Comparison of ENCODE assay signal across 13 cellular contexts in genomic region chr4:17142232-17142711, GRCh38.
DNase-seq lines count a peak whose midpoint lies in the region; ATAC-seq and TF ChIP-seq lines count a peak whose summit lies in the region.
"Had no signal": no experiment of that assay in that cellular context is flagged by ENCODE, and none has a peak within 500 bp of the region (broad histone marks: within the 10 kb centered on the region; RNA-seq: fewer than 3 reads in every experiment).

No MANE protein-coding gene starts in this region.

- no peaks in the 10 kb centered on the region for H3K36me3 ChIP-seq in aorta (ENCODE audit: control insufficient read depth in 1 of 2, insufficient read depth in 2 of 2, low read length in 1 of 2)

- no peaks in the 10 kb centered on the region for H3K4me1 ChIP-seq in aorta (ENCODE audit: control insufficient read depth in 1 of 2, insufficient read depth in 2 of 2, low read length in 2 of 2)

- no peak overlapping the region for H3K4me3 Mint-ChIP-seq in activated naive CD8-positive, alpha-beta T cell treated with anti-CD3 and anti-CD28 coated beads, Interleukin-2, amount 50 U/mL, for 24 hours
- no peak overlapping the region for H3K4me3 Mint-ChIP-seq in activated naive CD8-positive, alpha-beta T cell treated with anti-CD3 and anti-CD28 coated beads for 36 hours
- H3K4me3 Mint-ChIP-seq: activated CD4-positive, alpha-beta T cell treated with anti-CD3 and anti-CD28 coated beads, Interleukin-2, amount 10 ng/mL, durations not matched to agents 7 days and 5 days; IgD-negative memory B cell had no signal

- no peak for DNase-seq in activated naive CD8-positive, alpha-beta T cell treated with anti-CD3 and anti-CD28 coated beads, Interleukin-2, amount 50 U/mL, for 24 hours
- DNase-seq in activated naive CD8-positive, alpha-beta T cell treated with anti-CD3 and anti-CD28 coated beads for 36 hours: no peak
- DNase-seq in SKM-1 treated with dmso at 0.1 percent for 144 hours (lab: John Stamatoyannopoulos, UW; ENCODE audit: unreplicated experiment) (peak; percentile 95), foreskin fibroblast (peak; percentile 94 to 95), aorta (no peak), HuH-7 (ENCODE audit: low spot score) (no peak), retina (no peak)
- DNase-seq in activated CD4-positive, CD25-positive, alpha-beta regulatory T cell (lab: John Stamatoyannopoulos, UW): no peak
- DNase-seq: activated CD4-positive, alpha-beta T cell treated with anti-CD3 and anti-CD28 coated beads, Interleukin-2, amount 10 ng/mL, durations not matched to agents 7 days and 5 days; activated effector memory CD4-positive, alpha-beta T cell treated with anti-CD3 and anti-CD28 coated beads, Interleukin-2, amount 50 U/mL, for 16 hours had no signal

- no peaks in the 10 kb centered on the region for H3K9me3 ChIP-seq in aorta (ENCODE audit: control insufficient read depth, low read length)

- H3K4me3 ChIP-seq in foreskin fibroblast (ENCODE audit: low read depth in 1 of 2, low read length in 2 of 2) (no peak overlapping the region), aorta (ENCODE audit: low read length in 2 of 2) (no peak overlapping the region)
- H3K4me3 ChIP-seq: dorsolateral prefrontal cortex, SK-N-MC had no signal

- no peak for TF ChIP-seq CTCF in foreskin fibroblast (IDR thresholded peaks at IDR 0.05; ENCODE audit: low read depth, low read length)

- no peak overlapping the region for H3K27ac Mint-ChIP-seq in activated naive CD8-positive, alpha-beta T cell treated with anti-CD3 and anti-CD28 coated beads, Interleukin-2, amount 50 U/mL, for 24 hours
- no peak overlapping the region for H3K27ac Mint-ChIP-seq in activated naive CD8-positive, alpha-beta T cell treated with anti-CD3 and anti-CD28 coated beads for 36 hours
- H3K27ac Mint-ChIP-seq: activated CD4-positive, alpha-beta T cell treated with anti-CD3 and anti-CD28 coated beads, Interleukin-2, amount 10 ng/mL, durations not matched to agents 7 days and 5 days had no signal

- no peaks in the 10 kb centered on the region for H3K27me3 ChIP-seq in aorta (ENCODE audit: control insufficient read depth in 1 of 2, insufficient read depth in 2 of 2, low read length in 1 of 2)
- H3K27me3 ChIP-seq: dorsolateral prefrontal cortex had no signal

- H3K36me3 Mint-ChIP-seq in activated naive CD8-positive, alpha-beta T cell treated with anti-CD3 and anti-CD28 coated beads, Interleukin-2, amount 50 U/mL, for 24 hours (ENCODE audit: low read depth): no peaks in the 10 kb centered on the region
- no peaks in the 10 kb centered on the region for H3K36me3 Mint-ChIP-seq in activated naive CD8-positive, alpha-beta T cell treated with anti-CD3 and anti-CD28 coated beads for 36 hours
- H3K36me3 Mint-ChIP-seq: IgD-negative memory B cell had no signal

- peaks cover 29% of the 10 kb centered on the region for H3K9me3 Mint-ChIP-seq in activated naive CD8-positive, alpha-beta T cell treated with anti-CD3 and anti-CD28 coated beads, Interleukin-2, amount 50 U/mL, for 24 hours
- peaks cover 14% of the 10 kb centered on the region for H3K9me3 Mint-ChIP-seq in activated naive CD8-positive, alpha-beta T cell treated with anti-CD3 and anti-CD28 coated beads for 36 hours

- H3K27me3 Mint-ChIP-seq in activated naive CD8-positive, alpha-beta T cell treated with anti-CD3 and anti-CD28 coated beads, Interleukin-2, amount 50 U/mL, for 24 hours: no peaks in the 10 kb centered on the region
- H3K27me3 Mint-ChIP-seq in activated naive CD8-positive, alpha-beta T cell treated with anti-CD3 and anti-CD28 coated beads for 36 hours: peaks cover 4% of the 10 kb centered on the region
- H3K27me3 Mint-ChIP-seq: IgD-negative memory B cell had no signal

- peak; percentile 36 for ATAC-seq in activated naive CD8-positive, alpha-beta T cell treated with anti-CD3 and anti-CD28 coated beads, Interleukin-2, amount 50 U/mL, for 24 hours
- peak; percentile 54 for ATAC-seq in aorta (ENCODE audit: low FRiP score)

- intact Hi-C loops in aorta (cut with DNase I): no loop called here

- H3K4me1 Mint-ChIP-seq in activated naive CD8-positive, alpha-beta T cell treated with anti-CD3 and anti-CD28 coated beads, Interleukin-2, amount 50 U/mL, for 24 hours: peaks cover 5% of the 10 kb centered on the region
- H3K4me1 Mint-ChIP-seq in activated naive CD8-positive, alpha-beta T cell treated with anti-CD3 and anti-CD28 coated beads for 36 hours: peaks cover 3% of the 10 kb centered on the region
- H3K4me1 Mint-ChIP-seq: activated CD4-positive, alpha-beta T cell treated with anti-CD3 and anti-CD28 coated beads, Interleukin-2, amount 10 ng/mL, durations not matched to agents 7 days and 5 days; IgD-negative memory B cell had no signal

- no peak overlapping the region for H3K27ac ChIP-seq in aorta (ENCODE audit: low read depth in 1 of 2, low read length in 2 of 2)
- H3K27ac ChIP-seq: SK-N-MC had no signal

Comparison
In these comparisons a context has a peak if more than half of its experiments do, and no peak if none do; other contexts are left out.
1. DNase-seq: peak in SKM-1 treated with dmso at 0.1 percent for 144 hours (single experiment) and foreskin fibroblast (2 of 2); none in activated naive CD8-positive, alpha-beta T cell treated with anti-CD3 and anti-CD28 coated beads, Interleukin-2, amount 50 U/mL, for 24 hours (single experiment), activated naive CD8-positive, alpha-beta T cell treated with anti-CD3 and anti-CD28 coated beads for 36 hours (single experiment), aorta (0 of 2), HuH-7 (single experiment), activated CD4-positive, CD25-positive, alpha-beta regulatory T cell (0 of 4) and retina (single experiment).